Comparison of ENCODE assay signal across 15 cellular contexts in genomic region chr11:3907590-3907989, GRCh38. TPM values are rescaled to one million over a fixed set of nuclear protein-coding genes. Genes with fewer than 3 reads are reported as not detected.
DNase-seq lines count a peak whose midpoint lies in the region; ATAC-seq and TF ChIP-seq lines count a peak whose summit lies in the region.
"Had no signal": no experiment of that assay in that cellular context is flagged by ENCODE, and none has a peak within 500 bp of the region (broad histone marks: within the 10 kb centered on the region; RNA-seq: fewer than 3 reads in every experiment).

No MANE protein-coding gene starts in this region.

- H3K27ac ChIP-seq in MM.1S (ENCODE audit: low read length) (no peak overlapping the region), mammary epithelial cell (ENCODE audit: insufficient read depth, low read depth, low read length) (peak overlapping the region; percentile 97), gastrocnemius medialis (peak overlapping the region; percentile 23 to 71 (median 38)), A673 (ENCODE audit: low read depth, low read length, poor library complexity, severe bottlenecking) (no peak overlapping the region)

- TF ChIP-seq CTCF in MM.1S (IDR thresholded peaks at IDR 0.05; ENCODE audit: low read length) (no peak), mammary epithelial cell (conservative IDR thresholded peaks at IDR 0.05 in 1 of 2, IDR thresholded peaks at IDR 0.05 in 1 of 2; ENCODE audit: extremely low read depth in 1 of 2, insufficient read depth in 1 of 2, low read depth in 1 of 2, low read length in 2 of 2) (no peak), gastrocnemius medialis (IDR thresholded peaks at IDR 0.05 in 4 of 5, conservative IDR thresholded peaks at IDR 0.05 in 1 of 5) (no peak), A673 (conservative IDR thresholded peaks at IDR 0.05; ENCODE audit: low read depth, low read length) (no peak), mucosa of descending colon (IDR thresholded peaks at IDR 0.05) (no peak)

- no TSS peak for BruUV-seq in mammary epithelial cell (replicated peaks; lab: Mats Ljungman, UMichigan)
- no TSS peak for BruUV-seq in A673 (replicated peaks; lab: Mats Ljungman, UMichigan)

- CTCF ChIA-PET in activated CD4-positive, alpha-beta T cell treated with anti-CD3 and anti-CD28 coated beads, Interleukin-2, amount 10 ng/mL, durations not matched to agents 7 days and 5 days (lab: Charles Lee) = interaction anchor here (2.1 kb wide), 1 partner anchor 9 kb away, joined by 13 read pairs; no protein-coding TSS in a partner anchor
- CTCF ChIA-PET in mammary epithelial cell (lab: Charles Lee; ENCODE audit: low non-redundant PET) = no interaction called here
- CTCF ChIA-PET in A673 (lab: Charles Lee) = no interaction called here

- H3K27me3 Mint-ChIP-seq in activated CD4-positive, alpha-beta T cell treated with anti-CD3 and anti-CD28 coated beads, Interleukin-2, amount 10 ng/mL, durations not matched to agents 7 days and 5 days = no peaks in the 10 kb centered on the region

- intact Hi-C loops in mammary epithelial cell (cut with micrococcal nuclease) (loop anchor here (5.0 kb wide), 1 partner anchor 165 kb away; no protein-coding TSS in a partner anchor), gastrocnemius medialis (cut with DNase I; ENCODE audit: low total_unique reads) (no loop called here), A673 (cut with micrococcal nuclease; ENCODE audit: unreplicated experiment) (no loop called here), mucosa of descending colon (cut with DNase I, micrococcal nuclease) (no loop called here)

- H3K36me3 ChIP-seq in MM.1S (replicated peaks; ENCODE audit: insufficient read depth, low read length) = no peaks in the 10 kb centered on the region
- H3K36me3 ChIP-seq in mammary epithelial cell (ENCODE audit: insufficient read depth, low read length) = no peaks in the 10 kb centered on the region
- no peaks in the 10 kb centered on the region for H3K36me3 ChIP-seq in gastrocnemius medialis
- no peaks in the 10 kb centered on the region for H3K36me3 ChIP-seq in A673 (ENCODE audit: insufficient read depth, low read length, poor library complexity, severe bottlenecking)
- no peaks in the 10 kb centered on the region for H3K36me3 ChIP-seq in mucosa of descending colon (ENCODE audit: low read depth)
- H3K36me3 ChIP-seq: upper lobe of left lung had no signal

- no peaks in the 10 kb centered on the region for H3K9me2 ChIP-seq in MM.1S (replicated peaks; ENCODE audit: insufficient read depth, low read length)

- H3K9ac ChIP-seq in MM.1S (ENCODE audit: low read length) (no peak overlapping the region), mammary epithelial cell (ENCODE audit: insufficient read depth, low read length) (no peak overlapping the region)

- H4K20me1 ChIP-seq in MM.1S (ENCODE audit: insufficient read depth, low read length) (peaks cover 20% of the 10 kb centered on the region), mammary epithelial cell (ENCODE audit: insufficient read depth, low read length) (no peaks in the 10 kb centered on the region)

- H3K27me3 ChIP-seq in MM.1S (replicated peaks; ENCODE audit: insufficient read depth, low read length) (no peaks in the 10 kb centered on the region), mammary epithelial cell (ENCODE audit: insufficient read depth, low read length) (no peaks in the 10 kb centered on the region), gastrocnemius medialis (no peaks in the 10 kb centered on the region), A673 (replicated peaks; ENCODE audit: insufficient read depth, low read depth, low read length, poor library complexity) (no peaks in the 10 kb centered on the region)
- H3K27me3 ChIP-seq: upper lobe of left lung had no signal

- ATAC-seq in gastrocnemius medialis = no peak
- ATAC-seq in mucosa of descending colon = no peak
- ATAC-seq: SK-N-SH treated with all-trans-retinoic acid at 6 μM for 48 hours had no signal

- peak overlapping the region; percentile 17 for H3K27ac Mint-ChIP-seq in activated CD4-positive, alpha-beta T cell treated with anti-CD3 and anti-CD28 coated beads, Interleukin-2, amount 10 ng/mL, durations not matched to agents 7 days and 5 days

- H3K4me3 ChIP-seq in MM.1S (ENCODE audit: low read length) = no peak overlapping the region
- no peak overlapping the region for H3K4me3 ChIP-seq in mammary epithelial cell (replicated peaks in 1 of 3; ENCODE audit: insufficient read depth in 1 of 3, low read depth in 2 of 3, low read length in 3 of 3)
- no peak overlapping the region for H3K4me3 ChIP-seq in gastrocnemius medialis
- H3K4me3 ChIP-seq in A673 (ENCODE audit: low read depth, low read length, poor library complexity, severe bottlenecking) = no peak overlapping the region
- no peak overlapping the region for H3K4me3 ChIP-seq in mucosa of descending colon
- H3K4me3 ChIP-seq: upper lobe of left lung had no signal

- POLR2A ChIA-PET in activated CD4-positive, alpha-beta T cell treated with anti-CD3 and anti-CD28 coated beads, Interleukin-2, amount 10 ng/mL, durations not matched to agents 7 days and 5 days (lab: Charles Lee) = no interaction called here
- POLR2A ChIA-PET in A673 (lab: Charles Lee; ENCODE audit: low non-redundant PET) = no interaction called here

- no peak for TF ChIP-seq POLR2A in gastrocnemius medialis (IDR thresholded peaks at IDR 0.05)

- in situ Hi-C loops in mammary epithelial cell (cut with MboI; ENCODE audit: low sequenced_read_pairs in 2 of 2) (no loop called here), gastrocnemius medialis (cut with MboI; ENCODE audit: low sequenced_read_pairs in 4 of 4) (no loop called here)

- H3K4me2 ChIP-seq in MM.1S (ENCODE audit: low read depth, low read length) (no peak overlapping the region), mammary epithelial cell (ENCODE audit: insufficient read depth, low read depth, low read length) (no peak overlapping the region)

- dilution Hi-C loops in mammary epithelial cell (cut with HindIII; ENCODE audit: low sequenced_read_pairs) = no loop called here

- no peaks in the 10 kb centered on the region for H3K9me3 Mint-ChIP-seq in activated CD4-positive, alpha-beta T cell treated with anti-CD3 and anti-CD28 coated beads, Interleukin-2, amount 10 ng/mL, durations not matched to agents 7 days and 5 days

- peaks cover 88% of the 10 kb centered on the region for H3K79me2 ChIP-seq in MM.1S (ENCODE audit: low read length)
- peaks cover 70% of the 10 kb centered on the region for H3K79me2 ChIP-seq in mammary epithelial cell (ENCODE audit: insufficient read depth, low read length)

- peaks cover 75% of the 10 kb centered on the region for H3K4me1 Mint-ChIP-seq in activated CD4-positive, alpha-beta T cell treated with anti-CD3 and anti-CD28 coated beads, Interleukin-2, amount 10 ng/mL, durations not matched to agents 7 days and 5 days

- H3K4me1 ChIP-seq in MM.1S (ENCODE audit: low read length) = peaks cover 32% of the 10 kb centered on the region
- peaks cover 55% of the 10 kb centered on the region for H3K4me1 ChIP-seq in mammary epithelial cell (ENCODE audit: insufficient read depth, low read length)
- peaks cover 50 to 72% of the 10 kb centered on the region in 2 donors for H3K4me1 ChIP-seq in gastrocnemius medialis
- H3K4me1 ChIP-seq in A673 (ENCODE audit: insufficient read depth, low read length, poor library complexity, severe bottlenecking) = no peaks in the 10 kb centered on the region
- peaks cover 32% of the 10 kb centered on the region for H3K4me1 ChIP-seq in mucosa of descending colon (ENCODE audit: low read depth)

- no peaks in the 10 kb centered on the region for H3K9me3 ChIP-seq in MM.1S (replicated peaks; ENCODE audit: insufficient read depth, low read length)
- H3K9me3 ChIP-seq in mammary epithelial cell (replicated peaks; ENCODE audit: insufficient read depth, low read length) = no peaks in the 10 kb centered on the region
- no peaks in the 10 kb centered on the region for H3K9me3 ChIP-seq in gastrocnemius medialis
- no peaks in the 10 kb centered on the region for H3K9me3 ChIP-seq in A673 (ENCODE audit: low read depth, low read length, poor library complexity, severe bottlenecking)
- no peaks in the 10 kb centered on the region for H3K9me3 ChIP-seq in mucosa of descending colon
- H3K9me3 ChIP-seq: upper lobe of left lung had no signal

- peak; percentile 19 for DNase-seq in activated CD4-positive, alpha-beta T cell treated with anti-CD3 and anti-CD28 coated beads, Interleukin-2, amount 10 ng/mL, durations not matched to agents 7 days and 5 days
- DNase-seq in activated CD4-positive, alpha-beta T cell treated with anti-CD3 and anti-CD28 coated beads for 4 hours = no peak
- DNase-seq in MM.1S = peak; percentile 21
- peak; percentile 40 for DNase-seq in mammary epithelial cell
- DNase-seq in gastrocnemius medialis = no peak
- no peak for DNase-seq in GF-D8 (lab: John Stamatoyannopoulos, UW)
- no peak for DNase-seq in A673 (ENCODE audit: low spot score)
- no peak for DNase-seq in mucosa of descending colon
- DNase-seq: aorta; cortex of kidney; NCI-H1092; retina; stimulated activated CD8-positive, alpha-beta memory T cell treated with anti-CD3 and anti-CD28 coated beads, Interleukin-4, amount 100 ng/mL, for 48 hours; upper lobe of left lung had no signal

- H3F3A ChIP-seq in MM.1S (ENCODE audit: insufficient read depth, low read length) = peaks cover 15% of the 10 kb centered on the region; the same call in 1 of the 2 replicates

- no peak overlapping the region for H2AFZ ChIP-seq in MM.1S (ENCODE audit: low read length)
- no peak overlapping the region for H2AFZ ChIP-seq in mammary epithelial cell (ENCODE audit: low read depth, low read length)

- H3K4me3 Mint-ChIP-seq in activated CD4-positive, alpha-beta T cell treated with anti-CD3 and anti-CD28 coated beads, Interleukin-2, amount 10 ng/mL, durations not matched to agents 7 days and 5 days = no peak overlapping the region

- peaks cover 17% of the 10 kb centered on the region for H3K36me3 Mint-ChIP-seq in activated CD4-positive, alpha-beta T cell treated with anti-CD3 and anti-CD28 coated beads, Interleukin-2, amount 10 ng/mL, durations not matched to agents 7 days and 5 days (ENCODE audit: low read depth)

- 91% methylated on average over 2 of the region's 2 CpGs for WGBS in mammary epithelial cell (ENCODE audit: low coverage, missing lambda C conversion rate)

RNA-seq across cellular contexts. Expression of gene STIM1, which starts 52.1 kb away (rescaled TPM):
- total RNA-seq in activated CD4-positive, alpha-beta T cell treated with anti-CD3 and anti-CD28 coated beads, Interleukin-2, amount 10 ng/mL, durations not matched to agents 7 days and 5 days = 100 to 1,000 TPM; 103 to 108 TPM
- total RNA-seq in mammary epithelial cell = 10 to 100 TPM; 57.0 to 74.0 TPM
- polyA plus RNA-seq in mammary epithelial cell = 45.2 TPM
- 74.4 TPM for polyA minus RNA-seq in mammary epithelial cell
- total RNA-seq in gastrocnemius medialis = 100 to 1,000 TPM in 1 of 4 donors, 10 to 100 TPM in 3; 45.9 to 132 (median 87.3) TPM
- total RNA-seq in A673 (2021) = 14.2 and 18.6 TPM in 2 replicates
- 10 to 100 TPM; 56.1 to 74.8 (median 72.5) TPM for total RNA-seq in mucosa of descending colon

Comparison
In these comparisons a context has a peak if more than half of its experiments do, and no peak if none do; other contexts are left out.
1. DNase-seq: peak in activated CD4-positive, alpha-beta T cell treated with anti-CD3 and anti-CD28 coated beads, Interleukin-2, amount 10 ng/mL, durations not matched to agents 7 days and 5 days (single experiment), MM.1S (single experiment) and mammary epithelial cell (single experiment); none in activated CD4-positive, alpha-beta T cell treated with anti-CD3 and anti-CD28 coated beads for 4 hours (0 of 2), gastrocnemius medialis (0 of 2), GF-D8 (single experiment), A673 (single experiment) and mucosa of descending colon (0 of 3).
2. H3K27ac ChIP-seq: peak in mammary epithelial cell (single experiment) and gastrocnemius medialis (4 of 4); none in MM.1S (single experiment) and A673 (single experiment).